23 cellular contexts compared by ENCODE assay signal in genomic region chr10:33617381-33617780, GRCh38.
"Had no signal": no experiment of that assay in that cellular context is flagged by ENCODE, and none has a peak within 500 bp of the region (broad histone marks: within the 10 kb centered on the region; RNA-seq: fewer than 3 reads in every experiment).

No MANE protein-coding gene starts in this region.

- H3K36me3 ChIP-seq: esophagus squamous epithelium, thoracic aorta had no signal

- DNase-seq: activated CD4-positive, alpha-beta T cell treated with anti-CD3 and anti-CD28 coated beads, Interleukin-2, amount 10 ng/mL, durations not matched to agents 24 days and 14 days; activated CD8-positive, alpha-beta memory T cell treated with anti-CD3 and anti-CD28 coated beads, Interleukin-2, amount 10 ng/mL, durations not matched to agents 7 days and 5 days; activated CD8-positive, alpha-beta T cell treated with anti-CD3 and anti-CD28 coated beads for 36 hours; activated gamma-delta T cell treated with Interleukin-2 at 50 U/mL for 16 hours; activated T-cell treated with anti-CD3 and anti-CD28 coated beads for 4 hours; amygdala; cerebellar nuclear complex; cortex of kidney; endodermal cell; esophagus squamous epithelium; glutamatergic neuron; islet precursor cell; left cardiac atrium; mucosa of descending colon; retina; stimulated activated CD4-positive, alpha-beta T cell treated with anti-CD3 and anti-CD28 coated beads, Interleukin-4, amount 100 ng/mL, for 24 hours; stimulated activated naive CD4-positive, alpha-beta T cell treated with Interleukin-2 at 50 U/mL for 16 hours had no signal

- H3K27ac Mint-ChIP-seq: activated CD4-positive, alpha-beta T cell treated with anti-CD3 and anti-CD28 coated beads, Interleukin-2, amount 10 ng/mL, durations not matched to agents 24 days and 14 days; activated CD8-positive, alpha-beta memory T cell treated with anti-CD3 and anti-CD28 coated beads, Interleukin-2, amount 10 ng/mL, durations not matched to agents 7 days and 5 days; activated CD8-positive, alpha-beta T cell treated with anti-CD3 and anti-CD28 coated beads for 36 hours; activated naive CD8-positive, alpha-beta T cell; endodermal cell; type B pancreatic cell had no signal

- H3K36me3 Mint-ChIP-seq: activated CD8-positive, alpha-beta memory T cell treated with anti-CD3 and anti-CD28 coated beads, Interleukin-2, amount 10 ng/mL, durations not matched to agents 7 days and 5 days; activated naive CD8-positive, alpha-beta T cell; type B pancreatic cell had no signal

- H3K4me1 Mint-ChIP-seq: activated CD4-positive, alpha-beta T cell treated with anti-CD3 and anti-CD28 coated beads, Interleukin-2, amount 10 ng/mL, durations not matched to agents 24 days and 14 days had no signal

- ATAC-seq: activated CD4-positive, CD25-positive, alpha-beta regulatory T cell treated with anti-CD3 and anti-CD28 coated beads, Interleukin-2, amount 50 U/mL, for 24 hours; activated CD8-positive, alpha-beta memory T cell treated with anti-CD3 and anti-CD28 coated beads, Interleukin-2, amount 10 ng/mL, durations not matched to agents 7 days and 5 days; activated CD8-positive, alpha-beta T cell treated with anti-CD3 and anti-CD28 coated beads for 36 hours; left cardiac atrium; mucosa of descending colon; SK-N-SH treated with all-trans-retinoic acid at 6 μM for 48 hours had no signal

- H3K4me3 Mint-ChIP-seq: activated CD4-positive, alpha-beta T cell treated with anti-CD3 and anti-CD28 coated beads, Interleukin-2, amount 10 ng/mL, durations not matched to agents 24 days and 14 days; activated CD8-positive, alpha-beta memory T cell treated with anti-CD3 and anti-CD28 coated beads, Interleukin-2, amount 10 ng/mL, durations not matched to agents 7 days and 5 days; activated CD8-positive, alpha-beta T cell treated with anti-CD3 and anti-CD28 coated beads for 36 hours; activated naive CD8-positive, alpha-beta T cell; endodermal cell; type B pancreatic cell had no signal

- H3K27ac ChIP-seq: esophagus squamous epithelium, thoracic aorta, VCaP had no signal

- H3K4me3 ChIP-seq: esophagus squamous epithelium, mucosa of descending colon, thoracic aorta had no signal

- H3K27me3 Mint-ChIP-seq: activated CD4-positive, alpha-beta T cell treated with anti-CD3 and anti-CD28 coated beads, Interleukin-2, amount 10 ng/mL, durations not matched to agents 24 days and 14 days; activated CD8-positive, alpha-beta memory T cell treated with anti-CD3 and anti-CD28 coated beads, Interleukin-2, amount 10 ng/mL, durations not matched to agents 7 days and 5 days; activated naive CD8-positive, alpha-beta T cell had no signal

- H3K9me3 ChIP-seq: esophagus squamous epithelium, mucosa of descending colon, thoracic aorta had no signal

- H3K27me3 ChIP-seq: esophagus squamous epithelium had no signal
